ENCODE assay signal across 33 cellular contexts in the genomic region with DNA sequence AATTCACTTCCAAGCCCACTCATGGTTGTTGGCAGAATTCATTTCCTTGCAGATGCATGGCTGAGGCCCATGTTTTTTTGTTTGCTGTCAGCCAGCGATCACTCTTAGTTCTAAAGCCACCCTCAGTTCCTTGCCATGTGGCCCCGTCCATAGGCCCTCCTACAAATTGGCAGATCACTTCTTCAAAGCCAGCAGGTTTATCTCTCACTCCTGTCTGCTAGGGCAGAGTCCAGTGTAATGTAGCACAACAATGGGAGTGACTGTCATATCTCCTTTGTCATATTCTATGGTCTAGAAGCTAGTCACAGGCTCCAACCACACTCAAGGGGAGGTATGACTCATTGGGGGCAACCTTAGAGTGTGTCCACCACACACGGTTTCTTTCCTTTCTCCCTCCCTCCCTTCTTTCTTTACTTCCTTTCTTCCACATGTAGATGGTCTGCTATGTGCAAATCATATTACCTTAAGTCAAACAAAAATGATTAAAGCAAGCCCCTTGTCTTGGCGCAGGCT.
DNase-seq lines count a peak whose midpoint lies in the region; ATAC-seq and FAIRE-seq lines count a peak whose summit lies in the region.
"Had no signal": no experiment of that assay in that cellular context is flagged by ENCODE, and none has a peak within 500 bp of the region (broad histone marks: within the 10 kb centered on the region; RNA-seq: fewer than 3 reads in every experiment).

No MANE protein-coding gene starts in this region.

- peak; percentile 100 for ATAC-seq in activated naive CD8-positive, alpha-beta T cell treated with anti-CD3 and anti-CD28 coated beads, Interleukin-2, amount 50 U/mL, for 24 hours
- ATAC-seq in HG03342 (IDR thresholded peaks at IDR 0.05; ENCODE audit: unreplicated experiment): peak; percentile 49
- ATAC-seq: body of pancreas; CD8-positive, alpha-beta T cell; heart left ventricle; left ventricle myocardium superior; pancreas; Right ventricle myocardium inferior had no signal

- H3K27ac Mint-ChIP-seq in activated naive CD8-positive, alpha-beta T cell treated with anti-CD3 and anti-CD28 coated beads, Interleukin-2, amount 50 U/mL, for 24 hours: no peak overlapping the region
- no peak overlapping the region for H3K27ac Mint-ChIP-seq in activated naive CD8-positive, alpha-beta T cell treated with anti-CD3 and anti-CD28 coated beads for 36 hours
- H3K27ac Mint-ChIP-seq: activated CD4-positive, alpha-beta memory T cell treated with anti-CD3 and anti-CD28 coated beads, Interleukin-2, amount 10 ng/mL, durations not matched to agents 7 days and 5 days; CD8-positive, alpha-beta T cell had no signal

- no peak for FAIRE-seq in frontal cortex (lab: Jason Lieb, UNC)
- FAIRE-seq: GM12892, keratinocyte, pancreas had no signal

- no peaks in the 10 kb centered on the region for H3K36me3 Mint-ChIP-seq in activated naive CD8-positive, alpha-beta T cell treated with anti-CD3 and anti-CD28 coated beads, Interleukin-2, amount 50 U/mL, for 24 hours (ENCODE audit: low read depth)
- H3K36me3 Mint-ChIP-seq in activated naive CD8-positive, alpha-beta T cell treated with anti-CD3 and anti-CD28 coated beads for 36 hours: no peaks in the 10 kb centered on the region
- H3K36me3 Mint-ChIP-seq: CD8-positive, alpha-beta T cell had no signal

- no peak overlapping the region for H3K4me3 Mint-ChIP-seq in activated naive CD8-positive, alpha-beta T cell treated with anti-CD3 and anti-CD28 coated beads, Interleukin-2, amount 50 U/mL, for 24 hours
- no peak overlapping the region for H3K4me3 Mint-ChIP-seq in activated naive CD8-positive, alpha-beta T cell treated with anti-CD3 and anti-CD28 coated beads for 36 hours
- H3K4me3 Mint-ChIP-seq: activated CD4-positive, alpha-beta memory T cell treated with anti-CD3 and anti-CD28 coated beads, Interleukin-2, amount 10 ng/mL, durations not matched to agents 7 days and 5 days; CD8-positive, alpha-beta T cell; central memory CD8-positive, alpha-beta T cell; neural crest cell had no signal

- DNase-seq in activated naive CD8-positive, alpha-beta T cell treated with anti-CD3 and anti-CD28 coated beads, Interleukin-2, amount 50 U/mL, for 24 hours: peak; percentile 6
- DNase-seq in activated naive CD8-positive, alpha-beta T cell treated with anti-CD3 and anti-CD28 coated beads for 36 hours: no peak
- DNase-seq in SW480 (ENCODE audit: low spot score) (peak; percentile 7), DMS53 treated with DMSO at 0.1 percent for 48 hours (lab: John Stamatoyannopoulos, UW; ENCODE audit: unreplicated experiment) (no peak), NCI-H748 (lab: John Stamatoyannopoulos, UW; ENCODE audit: unreplicated experiment) (no peak), frontal cortex (ENCODE audit: low spot score in 2 of 2) (no peak)
- DNase-seq: ACHN; activated CD4-positive, alpha-beta memory T cell treated with anti-CD3 and anti-CD28 coated beads, Interleukin-2, amount 10 ng/mL, durations not matched to agents 7 days and 5 days; activated T-cell treated with anti-CD3 and anti-CD28 coated beads, Interleukin-2, amount 50 U/mL, for 1 hour; BE2C; body of pancreas; CD8-positive, alpha-beta T cell; foreskin fibroblast; GM23248; heart left ventricle; left ventricle myocardium superior; mesendoderm; MM.1S; NCI-H1930; NCI-H2171 treated with DMSO at 0.1 percent for 48 hours; NCI-H510A treated with DMSO at 0.1 percent for 48 hours; pancreas; PC-9; retina; stimulated activated naive CD4-positive, alpha-beta T cell treated with Interleukin-2 at 50 U/mL for 16 hours; T-helper 2 cell; uterus had no signal

- H3K4me1 Mint-ChIP-seq in activated naive CD8-positive, alpha-beta T cell treated with anti-CD3 and anti-CD28 coated beads, Interleukin-2, amount 50 U/mL, for 24 hours: peaks cover 8% of the 10 kb centered on the region
- H3K4me1 Mint-ChIP-seq in activated naive CD8-positive, alpha-beta T cell treated with anti-CD3 and anti-CD28 coated beads for 36 hours: peaks cover 5% of the 10 kb centered on the region
- H3K4me1 Mint-ChIP-seq: activated CD4-positive, alpha-beta memory T cell treated with anti-CD3 and anti-CD28 coated beads, Interleukin-2, amount 10 ng/mL, durations not matched to agents 7 days and 5 days; central memory CD8-positive, alpha-beta T cell; neural crest cell had no signal

- no peaks in the 10 kb centered on the region for H3K9me3 Mint-ChIP-seq in activated naive CD8-positive, alpha-beta T cell treated with anti-CD3 and anti-CD28 coated beads, Interleukin-2, amount 50 U/mL, for 24 hours
- no peaks in the 10 kb centered on the region for H3K9me3 Mint-ChIP-seq in activated naive CD8-positive, alpha-beta T cell treated with anti-CD3 and anti-CD28 coated beads for 36 hours
- H3K9me3 Mint-ChIP-seq: activated CD4-positive, alpha-beta memory T cell treated with anti-CD3 and anti-CD28 coated beads, Interleukin-2, amount 10 ng/mL, durations not matched to agents 7 days and 5 days; CD8-positive, alpha-beta T cell; central memory CD8-positive, alpha-beta T cell; neural crest cell had no signal

- H3K27me3 Mint-ChIP-seq in activated naive CD8-positive, alpha-beta T cell treated with anti-CD3 and anti-CD28 coated beads, Interleukin-2, amount 50 U/mL, for 24 hours: peaks cover 1% of the 10 kb centered on the region
- H3K27me3 Mint-ChIP-seq in activated naive CD8-positive, alpha-beta T cell treated with anti-CD3 and anti-CD28 coated beads for 36 hours: peaks cover 10% of the 10 kb centered on the region

Comparison
In these comparisons a context has a peak if more than half of its experiments do, and no peak if none do; other contexts are left out.
1. DNase-seq: peak in activated naive CD8-positive, alpha-beta T cell treated with anti-CD3 and anti-CD28 coated beads, Interleukin-2, amount 50 U/mL, for 24 hours (single experiment) and SW480 (single experiment); none in activated naive CD8-positive, alpha-beta T cell treated with anti-CD3 and anti-CD28 coated beads for 36 hours (single experiment), DMS53 treated with DMSO at 0.1 percent for 48 hours (single experiment), NCI-H748 (single experiment) and frontal cortex (0 of 2).